In genomic region chr1:25322127-25322526, GRCh38 we compare ENCODE assay signal across 1 cellular context.
TF ChIP-seq lines count a peak whose summit lies in the region.
"Not testable (repeated sequence)": the region's sequence is repeated elsewhere in the genome, so short reads cannot be mapped to it uniquely, and the experiment has no call there.

No MANE protein-coding gene starts in this region.

TF ChIP-seq in K562, 482 proteins besides CTCF, POLR2A, EP300 and RAD21 (continued from another document):
- TF ChIP-seq NCOR1 (IDR thresholded peaks at IDR 0.05) (0 out of 2 replicates have a peak, but pooled peaks have one; percentile 18), KDM1A (IDR thresholded peaks at IDR 0.05) (peak in 1 of 2 experiments; percentile 19; a peak in 1 of 4 replicates), MEIS2 (IDR thresholded peaks at IDR 0.05; ENCODE audit: partially characterized antibody) (peak; percentile 75), TAL1 (IDR thresholded peaks at IDR 0.05) (peak; percentile 38; the same call in 1 of the 2 replicates), L3MBTL2 (IDR thresholded peaks at IDR 0.05) (peak; percentile 20; the same call in 1 of the 2 replicates), MNT (conservative IDR thresholded peaks at IDR 0.05) (0 out of 4 replicates have a peak, but pooled peaks of 1 of the 2 experiments have one; percentile 30), ADNP (tag; IDR thresholded peaks at IDR 0.05) (peak; percentile 72; the same call in 1 of the 2 replicates), ZNF766 (CRISPR knock-in tag; conservative IDR thresholded peaks at IDR 0.05) (peak; percentile 99), NFIC (IDR thresholded peaks at IDR 0.05) (peak; percentile 11; the same call in 1 of the 2 replicates), MYC (IDR thresholded peaks at IDR 0.05; ENCODE audit: low read depth, low read length) (0 out of 2 replicates have a peak, but pooled peaks have one; percentile 19)
- TF ChIP-seq, protein P1, sequence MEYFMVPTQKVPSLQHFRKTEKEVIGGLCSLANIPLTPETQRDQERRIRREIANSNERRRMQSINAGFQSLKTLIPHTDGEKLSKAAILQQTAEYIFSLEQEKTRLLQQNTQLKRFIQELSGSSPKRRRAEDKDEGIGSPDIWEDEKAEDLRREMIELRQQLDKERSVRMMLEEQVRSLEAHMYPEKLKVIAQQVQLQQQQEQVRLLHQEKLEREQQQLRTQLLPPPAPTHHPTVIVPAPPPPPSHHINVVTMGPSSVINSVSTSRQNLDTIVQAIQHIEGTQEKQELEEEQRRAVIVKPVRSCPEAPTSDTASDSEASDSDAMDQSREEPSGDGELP (CRISPR knock-in tag; IDR thresholded peaks at IDR 0.05; ENCODE audit: borderline replicate concordance), result peak; percentile 46; the same call in 1 of the 2 replicates
- TF ChIP-seq MYC (CRISPR knock-in tag; IDR thresholded peaks at IDR 0.05; ENCODE audit: borderline replicate concordance, low read depth), result not testable (repeated sequence)
